In genomic region chr9:20384642-20385041, GRCh38 we compare ENCODE assay signal across 26 cellular contexts.
"Had no signal": no experiment of that assay in that cellular context is flagged by ENCODE, and none has a peak within 500 bp of the region (broad histone marks: within the 10 kb centered on the region; RNA-seq: fewer than 3 reads in every experiment).

No MANE protein-coding gene starts in this region.

- H3K4me1 ChIP-seq: vagina had no signal

- DNase-seq: activated CD4-positive, alpha-beta T cell treated with anti-CD3 and anti-CD28 coated beads, Interleukin-2, amount 10 ng/mL, durations not matched to agents 7 days and 5 days; activated CD4-positive, CD25-positive, alpha-beta regulatory T cell treated with anti-CD3 and anti-CD28 coated beads, Interleukin-2, amount 50 U/mL, for 72 hours; activated CD8-positive, alpha-beta memory T cell treated with anti-CD3 and anti-CD28 coated beads, Interleukin-2, amount 10 ng/mL, durations not matched to agents 7 days and 5 days; activated CD8-positive, alpha-beta T cell treated with anti-CD3 and anti-CD28 coated beads for 36 hours; activated effector memory CD4-positive, alpha-beta T cell treated with anti-CD3 and anti-CD28 coated beads, Interleukin-2, amount 50 U/mL, for 16 hours; activated T-cell treated with anti-CD3 and anti-CD28 coated beads for 4 hours; gastrocnemius medialis; head of caudate nucleus; hypothalamus; left ventricle myocardium superior; mammary epithelial cell; midbrain; natural killer cell; retina; sigmoid colon; spleen; stimulated activated CD4-positive, alpha-beta T cell treated with anti-CD3 and anti-CD28 coated beads, Interleukin-4, amount 100 ng/mL, for 24 hours; stimulated activated naive CD4-positive, alpha-beta T cell treated with Interleukin-2 at 50 U/mL for 16 hours had no signal

- H3K36me3 ChIP-seq: cardiac muscle cell, gastrocnemius medialis, sigmoid colon, spleen, thoracic aorta, vagina had no signal

- H3K36me3 Mint-ChIP-seq: natural killer cell had no signal

- H3K27ac ChIP-seq: cardiac muscle cell, epithelial cell of prostate, gastrocnemius medialis, sigmoid colon, spleen, thoracic aorta, vagina had no signal

- H3K4me3 ChIP-seq: cardiac muscle cell, gastrocnemius medialis, sigmoid colon, spleen, thoracic aorta, vagina had no signal

- H3K4me3 Mint-ChIP-seq: activated CD4-positive, alpha-beta T cell treated with anti-CD3 and anti-CD28 coated beads, Interleukin-2, amount 10 ng/mL, durations not matched to agents 7 days and 5 days; activated CD8-positive, alpha-beta memory T cell treated with anti-CD3 and anti-CD28 coated beads, Interleukin-2, amount 10 ng/mL, durations not matched to agents 7 days and 5 days; activated CD8-positive, alpha-beta T cell treated with anti-CD3 and anti-CD28 coated beads for 36 hours; natural killer cell; T-helper 2 cell treated with Interferon-gamma antibody and Interleukin-4, amounts not matched to agents 5 μg/mL and 100 μg/mL, for 36 hours; type B pancreatic cell had no signal

- H3K27ac Mint-ChIP-seq: activated CD4-positive, alpha-beta T cell treated with anti-CD3 and anti-CD28 coated beads, Interleukin-2, amount 10 ng/mL, durations not matched to agents 7 days and 5 days; activated CD8-positive, alpha-beta memory T cell treated with anti-CD3 and anti-CD28 coated beads, Interleukin-2, amount 10 ng/mL, durations not matched to agents 7 days and 5 days; activated CD8-positive, alpha-beta T cell treated with anti-CD3 and anti-CD28 coated beads for 36 hours; activated naive CD4-positive, alpha-beta T cell treated with anti-CD3 and anti-CD28 coated beads, Interleukin-2, amount 50 U/mL, for 72 hours; progenitor cell of endocrine pancreas; T-helper 2 cell treated with Interferon-gamma antibody and Interleukin-4, amounts not matched to agents 5 μg/mL and 100 μg/mL, for 36 hours; type B pancreatic cell had no signal

- H3K9me3 ChIP-seq: gastrocnemius medialis, sigmoid colon, spleen, thoracic aorta, vagina had no signal

- ATAC-seq: activated CD8-positive, alpha-beta memory T cell treated with anti-CD3 and anti-CD28 coated beads, Interleukin-2, amount 10 ng/mL, durations not matched to agents 7 days and 5 days; activated CD8-positive, alpha-beta T cell treated with anti-CD3 and anti-CD28 coated beads for 36 hours; activated naive CD4-positive, alpha-beta T cell treated with anti-CD3 and anti-CD28 coated beads, Interleukin-2, amount 50 U/mL, for 72 hours; gastrocnemius medialis; left ventricle myocardium superior; natural killer cell had no signal

- H3K27me3 ChIP-seq: cardiac muscle cell, gastrocnemius medialis, sigmoid colon, spleen, vagina had no signal

- H3K27me3 Mint-ChIP-seq: activated CD4-positive, alpha-beta T cell treated with anti-CD3 and anti-CD28 coated beads, Interleukin-2, amount 10 ng/mL, durations not matched to agents 7 days and 5 days; activated CD8-positive, alpha-beta memory T cell treated with anti-CD3 and anti-CD28 coated beads, Interleukin-2, amount 10 ng/mL, durations not matched to agents 7 days and 5 days; activated CD8-positive, alpha-beta T cell treated with anti-CD3 and anti-CD28 coated beads for 36 hours; progenitor cell of endocrine pancreas; type B pancreatic cell had no signal

- H3K9me3 Mint-ChIP-seq: activated CD4-positive, alpha-beta T cell treated with anti-CD3 and anti-CD28 coated beads, Interleukin-2, amount 10 ng/mL, durations not matched to agents 7 days and 5 days; activated naive CD4-positive, alpha-beta T cell treated with anti-CD3 and anti-CD28 coated beads, Interleukin-2, amount 50 U/mL, for 72 hours; natural killer cell; T-helper 2 cell treated with Interferon-gamma antibody and Interleukin-4, amounts not matched to agents 5 μg/mL and 100 μg/mL, for 36 hours had no signal
